16 cellular contexts compared by ENCODE assay signal in genomic region chr11:72700026-72700610, GRCh38. TPM values are rescaled to one million over a fixed set of nuclear protein-coding genes. Genes with fewer than 3 reads are reported as not detected.
DNase-seq lines count a peak whose midpoint lies in the region; ATAC-seq, FAIRE-seq and TF ChIP-seq lines count a peak whose summit lies in the region.
"Had no signal": no experiment of that assay in that cellular context is flagged by ENCODE, and none has a peak within 500 bp of the region (broad histone marks: within the 10 kb centered on the region; RNA-seq: fewer than 3 reads in every experiment).

No MANE protein-coding gene starts in this region.

- no peaks in the 10 kb centered on the region for H3K9me3 ChIP-seq in mammary epithelial cell (replicated peaks; ENCODE audit: insufficient read depth, low read length)
- H3K9me3 ChIP-seq: tibial nerve had no signal

- peaks cover 10% of the 10 kb centered on the region for H3K36me3 ChIP-seq in mammary epithelial cell (ENCODE audit: insufficient read depth, low read length)

- no peak overlapping the region for H3K4me3 Mint-ChIP-seq in MCF 10A (ENCODE audit: unreplicated experiment)
- no peak overlapping the region for H3K4me3 Mint-ChIP-seq in T-cell

- DNase-seq in MCF 10A (ENCODE audit: unreplicated experiment) (peak; percentile 66), mammary epithelial cell (no peak), T-cell (no peak), fibroblast of peridontal ligament (ENCODE audit: extremely low read depth) (peak; percentile 53), urothelium cell line (ENCODE audit: low spot score) (peak; percentile 37), SIG-M5 treated with dmso at 0.1 percent for 504 hours (lab: John Stamatoyannopoulos, UW; ENCODE audit: unreplicated experiment) (no peak), posterior vena cava (ENCODE audit: low spot score) (no peak)
- DNase-seq: activated CD4-positive, alpha-beta T cell treated with anti-CD3 and anti-CD28 coated beads, Interleukin-2, amount 50 U/mL, for 4 hours; amygdala; effector memory CD4-positive, alpha-beta T cell; midbrain; NCI-H1092 treated with DMSO at 0.1 percent for 48 hours had no signal

- H3K79me2 ChIP-seq in mammary epithelial cell (ENCODE audit: insufficient read depth, low read length) = peaks cover 3% of the 10 kb centered on the region

- H3K9me3 Mint-ChIP-seq in MCF 10A (ENCODE audit: unreplicated experiment) (no peaks in the 10 kb centered on the region), T-cell (no peaks in the 10 kb centered on the region)

- intact Hi-C loops in MCF 10A (cut with micrococcal nuclease) = no loop called here
- intact Hi-C loops in mammary epithelial cell (cut with micrococcal nuclease) = no loop called here
- intact Hi-C loops in posterior vena cava (cut with DNase I) = no loop called here

- ATAC-seq in T-cell (replicated peaks in 1 of 4) (no peak), HG03175 (IDR thresholded peaks at IDR 0.05; ENCODE audit: unreplicated experiment) (no peak)

- H2AFZ ChIP-seq in mammary epithelial cell (ENCODE audit: low read depth, low read length) = no peak overlapping the region

- no peak overlapping the region for H3K27ac Mint-ChIP-seq in MCF 10A (ENCODE audit: low read depth, unreplicated experiment)
- peak overlapping the region; percentile 21 to 52 for H3K27ac Mint-ChIP-seq in T-cell

- no peak overlapping the region for H3K4me2 ChIP-seq in mammary epithelial cell (ENCODE audit: insufficient read depth, low read depth, low read length)

- WGBS in mammary epithelial cell (ENCODE audit: low coverage, missing lambda C conversion rate) = 43% methylated on average over 3 of the region's 3 CpGs

- H3K27me3 ChIP-seq in mammary epithelial cell (ENCODE audit: insufficient read depth, low read length) = no peaks in the 10 kb centered on the region
- H3K27me3 ChIP-seq: tibial nerve had no signal

- no peaks in the 10 kb centered on the region for H3K4me1 Mint-ChIP-seq in MCF 10A (ENCODE audit: insufficient read depth, unreplicated experiment)
- H3K4me1 Mint-ChIP-seq in T-cell = no peaks in the 10 kb centered on the region

- no peaks in the 10 kb centered on the region for H3K27me3 Mint-ChIP-seq in MCF 10A (ENCODE audit: insufficient read depth, unreplicated experiment)
- no peaks in the 10 kb centered on the region for H3K27me3 Mint-ChIP-seq in T-cell

- H4K20me1 ChIP-seq in mammary epithelial cell (ENCODE audit: insufficient read depth, low read length) = no peaks in the 10 kb centered on the region

- POLR2A ChIA-PET in MCF 10A (lab: Yijun Ruan, JAX) = interaction anchor here (0.5 to 0.6 kb wide), 2 partner anchors 92 to 151 kb away, joined by 3 read pairs; no protein-coding TSS in a partner anchor
- POLR2A ChIA-PET in T-cell (lab: Charles Lee) = interaction anchor here in 1 of 2 donors (0.6 kb wide), 1 partner anchor 135 kb away, joined by 3 read pairs; no protein-coding TSS in a partner anchor

- H3K4me1 ChIP-seq in mammary epithelial cell (ENCODE audit: insufficient read depth, low read length) = peaks cover 8% of the 10 kb centered on the region

- no peak overlapping the region for H3K9ac ChIP-seq in mammary epithelial cell (ENCODE audit: insufficient read depth, low read length)

- no peak for FAIRE-seq in urothelium cell line (lab: Jason Lieb, UNC)
- FAIRE-seq: G401.6, HTR-8/SVneo had no signal

- no peak for TF ChIP-seq CTCF in MCF 10A (IDR thresholded peaks at IDR 0.05; ENCODE audit: unreplicated experiment)
- no peak for TF ChIP-seq CTCF in mammary epithelial cell (conservative IDR thresholded peaks at IDR 0.05 in 1 of 2, IDR thresholded peaks at IDR 0.05 in 1 of 2; ENCODE audit: extremely low read depth in 1 of 2, insufficient read depth in 1 of 2, low read depth in 1 of 2, low read length in 2 of 2)

- in situ Hi-C loops in mammary epithelial cell (cut with MboI; ENCODE audit: low sequenced_read_pairs in 2 of 2) = no loop called here

- H3K36me3 Mint-ChIP-seq in MCF 10A (ENCODE audit: insufficient read depth, unreplicated experiment) = peaks cover 45% of the 10 kb centered on the region
- peaks cover 44% of the 10 kb centered on the region for H3K36me3 Mint-ChIP-seq in T-cell

- dilution Hi-C loops in mammary epithelial cell (cut with HindIII; ENCODE audit: low sequenced_read_pairs) = no loop called here

- no peak overlapping the region for H3K27ac ChIP-seq in mammary epithelial cell (ENCODE audit: insufficient read depth, low read depth, low read length)
- H3K27ac ChIP-seq: tibial nerve had no signal

- no peak overlapping the region for H3K4me3 ChIP-seq in mammary epithelial cell (replicated peaks in 1 of 3; ENCODE audit: insufficient read depth in 1 of 3, low read depth in 2 of 3, low read length in 3 of 3)
- H3K4me3 ChIP-seq: tibial nerve had no signal

- no TSS peak for BruUV-seq in MCF 10A (replicated peaks; lab: Mats Ljungman, UMichigan)
- no TSS peak for BruUV-seq in mammary epithelial cell (replicated peaks; lab: Mats Ljungman, UMichigan)

- CTCF ChIA-PET in MCF 10A (lab: Yijun Ruan, JAX) = interaction anchor here (0.6 to 2.6 kb wide), 3 partner anchors 13 to 1114 kb away, joined by 3 to 12 read pairs (median 4); no protein-coding TSS in a partner anchor
- CTCF ChIA-PET in mammary epithelial cell (lab: Charles Lee; ENCODE audit: low non-redundant PET) = no interaction called here
- CTCF ChIA-PET in T-cell (lab: Charles Lee) = interaction anchor here in 1 of 2 donors (0.5 kb wide), 1 partner anchor 113 kb away, joined by 3 read pairs; no protein-coding TSS in a partner anchor

RNA-seq across cellular contexts. Expression of gene PDE2A, which starts 25.9 kb away (rescaled TPM):
- 1.9 and 3.3 TPM in 2 replicates for total RNA-seq in MCF 10A (2022)
- 1 to 10 TPM in 1 of 2 donors, under 1 TPM in 1; 0.31 to 1.0 TPM for total RNA-seq in mammary epithelial cell
- polyA plus RNA-seq in mammary epithelial cell = 0.76 TPM
- polyA minus RNA-seq in mammary epithelial cell = 0.88 TPM
- 1 to 10 TPM; 1.1 to 6.1 (median 1.7) TPM for total RNA-seq in T-cell
- total RNA-seq in posterior vena cava = 10 to 100 TPM; 33.0 to 38.8 TPM

RNA-seq across cellular contexts. Expression of gene ARAP1, which starts 52.1 kb away (rescaled TPM):
- total RNA-seq in MCF 10A (2022) (47.0 and 47.6 TPM in 2 replicates), mammary epithelial cell (10 to 100 TPM; 56.8 to 78.3 TPM), T-cell (100 to 1,000 TPM; 117 to 162 (median 148) TPM), posterior vena cava (10 to 100 TPM; 49.9 to 81.9 TPM)
- polyA plus RNA-seq in mammary epithelial cell = 51.9 TPM
- 274 TPM for polyA minus RNA-seq in mammary epithelial cell

Comparison
In these comparisons a context has a peak if more than half of its experiments do, and no peak if none do; other contexts are left out.
1. DNase-seq: peak in MCF 10A (single experiment), fibroblast of peridontal ligament (single experiment) and urothelium cell line (single experiment); none in mammary epithelial cell (single experiment), T-cell (0 of 34), SIG-M5 treated with dmso at 0.1 percent for 504 hours (single experiment) and posterior vena cava (single experiment).